ENCODE assay signal across 8 cellular contexts in the genomic region with DNA sequence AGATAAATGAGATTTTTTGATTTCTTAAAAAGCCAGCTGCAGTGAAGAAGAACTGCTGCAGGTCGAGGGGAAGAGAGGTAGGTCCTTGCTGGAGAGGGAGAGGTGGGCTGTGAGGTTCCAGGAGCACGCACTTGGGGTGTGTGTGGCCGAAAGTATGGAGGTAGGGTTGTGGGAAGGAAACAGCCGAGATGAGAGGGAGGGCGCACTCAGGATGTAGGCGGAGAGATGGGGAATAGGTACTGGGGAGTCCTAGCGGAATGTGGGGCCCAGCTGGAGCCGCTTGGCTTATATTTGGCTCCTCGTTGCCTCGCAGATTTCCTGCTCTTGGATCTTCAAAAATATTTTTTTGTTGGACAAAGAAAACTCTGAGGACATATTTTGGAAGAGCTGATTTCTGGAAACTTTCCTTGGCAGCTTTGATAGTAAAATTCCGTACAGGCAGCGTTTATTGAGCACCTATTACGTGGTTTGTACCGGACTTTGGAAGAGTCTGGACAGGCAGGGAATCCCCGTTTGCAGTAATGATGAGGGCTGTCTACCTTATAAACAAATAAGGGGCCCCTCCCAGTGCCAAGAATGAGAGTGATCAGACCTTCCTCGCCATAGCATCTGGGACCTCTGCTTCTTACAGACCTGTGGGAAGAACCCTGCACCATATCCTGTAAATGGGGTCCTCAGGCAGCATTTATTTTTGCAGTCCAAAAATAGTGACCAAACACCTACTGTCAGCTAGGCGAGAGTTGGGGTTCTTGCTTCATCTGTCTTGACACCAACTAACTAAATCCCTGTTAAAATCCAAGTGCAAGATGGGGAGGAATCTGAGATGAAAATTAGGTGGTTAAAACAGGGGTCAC. TPM values are rescaled to one million over a fixed set of nuclear protein-coding genes. Genes with fewer than 3 reads are reported as not detected.
A peak's percentile ranks its signal among the peaks of the same experiment; 100 is the strongest.
DNase-seq lines count a peak whose midpoint lies in the region; ATAC-seq, FAIRE-seq and TF ChIP-seq lines count a peak whose summit lies in the region.

No MANE protein-coding gene starts in this region.

- H3K27me3 Mint-ChIP-seq in HFFc6 (ENCODE audit: insufficient read depth), result peaks cover 3% of the 10 kb centered on the region
- no peaks in the 10 kb centered on the region for H3K27me3 Mint-ChIP-seq in activated T-helper 17 cell treated with anti-CD3 and anti-CD28 coated beads, Interleukin-2, amount 50 U/mL, for 72 hours

- TF ChIP-seq CTCF in AG10803 (conservative IDR thresholded peaks at IDR 0.05; ENCODE audit: low read length) (no peak), HFFc6 (IDR thresholded peaks at IDR 0.05) (no peak)

- H3K4me1 Mint-ChIP-seq in HFFc6 (ENCODE audit: low read depth), result peaks cover 28% of the 10 kb centered on the region
- peaks cover 19% of the 10 kb centered on the region for H3K4me1 Mint-ChIP-seq in activated T-helper 17 cell treated with anti-CD3 and anti-CD28 coated beads, Interleukin-2, amount 50 U/mL, for 72 hours

- no peaks in the 10 kb centered on the region for H3K9me3 Mint-ChIP-seq in HFFc6
- H3K9me3 Mint-ChIP-seq in activated T-helper 17 cell treated with anti-CD3 and anti-CD28 coated beads, Interleukin-2, amount 50 U/mL, for 72 hours, result no peaks in the 10 kb centered on the region

- H3K27ac Mint-ChIP-seq in HFFc6, result peak overlapping the region; percentile 67; the same call in 1 of the 2 replicates
- H3K27ac Mint-ChIP-seq in activated T-helper 17 cell treated with anti-CD3 and anti-CD28 coated beads, Interleukin-2, amount 50 U/mL, for 72 hours, result no peak overlapping the region

- no peak for ATAC-seq in activated T-helper 17 cell treated with anti-CD3 and anti-CD28 coated beads, Interleukin-2, amount 50 U/mL, for 72 hours (replicated peaks)

- H3K36me3 Mint-ChIP-seq in HFFc6 (ENCODE audit: low read depth), result no peaks in the 10 kb centered on the region
- no peaks in the 10 kb centered on the region for H3K36me3 Mint-ChIP-seq in activated T-helper 17 cell treated with anti-CD3 and anti-CD28 coated beads, Interleukin-2, amount 50 U/mL, for 72 hours (ENCODE audit: low read depth)

- DNase-seq in AG10803 (ENCODE audit: low read depth), result no peak
- DNase-seq in HFFc6, result no peak
- DNase-seq in iPS-NIHi7 (ENCODE audit: extremely low spot score), result peak; percentile 40
- DNase-seq in NCI-H2081 treated with DMSO at 0.1 percent for 48 hours (lab: John Stamatoyannopoulos, UW), result no peak
- DNase-seq in stimulated activated CD4-positive, alpha-beta T cell treated with anti-CD3 and anti-CD28 coated beads, Interleukin-4, amount 100 ng/mL, for 1 hour, result no peak
- DNase-seq in urothelium cell line (ENCODE audit: low spot score), result no peak

- peak overlapping the region; percentile 70 for H3K4me3 ChIP-seq in AG10803 (ENCODE audit: low read length)

- H3K4me3 Mint-ChIP-seq in HFFc6, result peak overlapping the region; percentile 84
- peak overlapping the region; percentile 88 for H3K4me3 Mint-ChIP-seq in activated T-helper 17 cell treated with anti-CD3 and anti-CD28 coated beads, Interleukin-2, amount 50 U/mL, for 72 hours

- H3K27ac ChIP-seq in temporal lobe (ENCODE audit: low read depth, low read length), result peak overlapping the region; percentile 87

- no peak for FAIRE-seq in urothelium cell line (lab: Jason Lieb, UNC)

RNA-seq across cellular contexts. Expression of a gene that starts 1.5 kb away (rescaled TPM):
- 10 to 100 TPM; 33.5 to 46.7 (median 41.8) TPM for total RNA-seq in HFFc6 (2021; fragmentation: NEBNext Ultra II Directional; extraction: Animal tissue kit (Norgen Biotek cat#: 25700))
- 10 to 100 TPM; 15.2 to 24.0 TPM for total RNA-seq in activated T-helper 17 cell treated with anti-CD3 and anti-CD28 coated beads, Interleukin-2, amount 50 U/mL, for 72 hours
- 23.8 TPM for total RNA-seq in temporal lobe
